ENCODE assay signal across 12 cellular contexts in the genomic region with DNA sequence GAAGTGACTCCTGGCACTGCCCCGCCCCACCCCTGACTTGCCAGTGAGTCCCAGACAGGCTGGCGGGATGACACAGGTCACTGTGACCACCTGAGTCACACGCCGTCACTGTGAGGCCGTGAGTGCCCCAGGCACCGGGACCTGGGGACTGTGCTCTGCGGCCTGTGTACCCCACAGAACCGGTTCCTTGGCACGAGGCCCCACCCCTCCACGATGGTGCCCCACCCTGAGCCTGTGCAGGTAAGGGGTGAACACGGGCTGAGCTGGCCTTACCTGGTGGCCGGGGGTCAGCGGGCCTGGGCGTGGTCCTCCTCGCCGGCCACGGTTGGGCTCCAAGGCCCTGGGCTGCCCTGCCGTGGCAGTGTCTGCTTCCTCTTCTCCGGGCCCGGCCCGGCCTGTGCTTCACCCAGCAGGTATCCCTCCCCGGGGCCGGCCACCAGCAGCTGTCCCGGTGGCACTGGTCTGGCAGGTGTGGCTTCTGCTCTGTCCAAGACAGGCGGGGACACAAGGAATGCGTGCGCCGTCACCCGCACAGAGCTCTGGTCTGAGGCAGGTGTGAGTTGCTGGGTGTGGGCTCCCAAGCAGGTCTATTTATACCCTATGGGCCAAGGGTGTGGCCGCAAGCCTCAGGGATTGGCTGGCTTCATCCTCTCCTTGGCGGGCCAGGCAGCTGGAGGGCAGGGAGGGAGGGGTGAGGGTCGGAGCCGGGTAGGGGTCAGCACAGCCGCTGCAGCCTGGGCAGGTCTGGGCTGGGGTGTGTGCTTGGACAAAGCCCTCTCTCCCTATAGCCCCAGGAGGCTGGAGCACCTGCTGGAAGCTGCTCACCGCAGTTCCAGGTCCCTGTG. TPM values are rescaled to one million over a fixed set of nuclear protein-coding genes. Genes with fewer than 3 reads are reported as not detected.
DNase-seq lines count a peak whose midpoint lies in the region; FAIRE-seq and TF ChIP-seq lines count a peak whose summit lies in the region.
"Had no signal": no experiment of that assay in that cellular context is flagged by ENCODE, and none has a peak within 500 bp of the region (broad histone marks: within the 10 kb centered on the region; RNA-seq: fewer than 3 reads in every experiment).

TSS of gene RNF223 (minus strand) at position 564 of the 845 bp plus-strand sequence. CDS start 1,740 bp downstream, outside the sequence.

- H3K4me1 Mint-ChIP-seq in nephron progenitor cell = peaks cover 25% of the 10 kb centered on the region

- TF ChIP-seq CTCF in bronchial epithelial cell (IDR thresholded peaks at IDR 0.05; ENCODE audit: insufficient read depth, low read length, severe bottlenecking) = no peak
- TF ChIP-seq CTCF in nephron progenitor cell (IDR thresholded peaks at IDR 0.05) = no peak
- TF ChIP-seq CTCF in adrenal gland (IDR thresholded peaks at IDR 0.05) = no peak

- H3K4me1 ChIP-seq in adrenal gland (replicated peaks in 1 of 2) = peaks cover 0 to 5% of the 10 kb centered on the region in 2 donors

- intact Hi-C loops in adrenal gland (cut with DNase I) = no loop called here

- no peak for TF ChIP-seq POLR2A in adrenal gland (IDR thresholded peaks at IDR 0.05)

- no peaks in the 10 kb centered on the region for H3K36me3 Mint-ChIP-seq in nephron progenitor cell (ENCODE audit: low read depth)

- H3K27me3 ChIP-seq in bronchial epithelial cell (ENCODE audit: control insufficient read depth, insufficient read depth, low read length) (no peaks in the 10 kb centered on the region), adrenal gland (peaks cover 14% of the 10 kb centered on the region)

- H3K36me3 ChIP-seq in bronchial epithelial cell (ENCODE audit: control insufficient read depth, insufficient read depth, low read length) (no peaks in the 10 kb centered on the region), adrenal gland (replicated peaks in 1 of 2) (no peaks in the 10 kb centered on the region)
- H3K36me3 ChIP-seq: brain microvascular endothelial cell, sigmoid colon had no signal

- H3K9me3 ChIP-seq in adrenal gland (replicated peaks in 1 of 3) = no peaks in the 10 kb centered on the region
- H3K9me3 ChIP-seq: sigmoid colon had no signal

- H3K9me3 Mint-ChIP-seq in nephron progenitor cell = no peaks in the 10 kb centered on the region

- H3K27ac Mint-ChIP-seq in nephron progenitor cell = no peak within 1 kb of the TSS
- H3K27ac Mint-ChIP-seq: T-helper 17 cell had no signal

- FAIRE-seq in bronchial epithelial cell (lab: Jason Lieb, UNC) = no peak

- 74 to 94% (median 78%) methylated on average over 5 to 34 of the region's 35 CpGs for WGBS in adrenal gland, 4 donors

- no peak within 1 kb of the TSS for H3K4me3 Mint-ChIP-seq in nephron progenitor cell
- H3K4me3 Mint-ChIP-seq: T-helper 17 cell had no signal

- H3K4me3 ChIP-seq in bronchial epithelial cell (ENCODE audit: low read depth, low read length) (peak within 1 kb of the TSS; percentile 28), adrenal gland (no peak within 1 kb of the TSS)
- H3K4me3 ChIP-seq: sigmoid colon had no signal

- H3K27me3 Mint-ChIP-seq in nephron progenitor cell (ENCODE audit: low read depth, poor library complexity) = peaks cover 16% of the 10 kb centered on the region

- H3K27ac ChIP-seq in adrenal gland = no peak within 1 kb of the TSS
- H3K27ac ChIP-seq: brain microvascular endothelial cell, sigmoid colon had no signal

- DNase-seq in DMS153 treated with DMSO at 0.1 percent for 48 hours (lab: John Stamatoyannopoulos, UW; ENCODE audit: unreplicated experiment) (peak; percentile 46), NCI-H128 (lab: John Stamatoyannopoulos, UW; ENCODE audit: unreplicated experiment) (peak; percentile 7), bronchial epithelial cell (ENCODE audit: low read depth) (peak; percentile 46), nephron progenitor cell (peak; percentile 12), adrenal gland (no peak), activated gamma-delta T cell treated with Interleukin-2 at 50 U/mL for 16 hours (no peak), NCI-H446 (lab: John Stamatoyannopoulos, UW) (no peak)
- DNase-seq in activated CD4-positive, alpha-beta T cell treated with anti-CD3 and anti-CD28 coated beads for 4 hours = no peak
- DNase-seq: brain microvascular endothelial cell, NCI-H2227 treated with DMSO at 0.1 percent for 48 hours had no signal

RNA-seq across cellular contexts. Expression of gene RNF223, which starts in this region (rescaled TPM):
- total RNA-seq in bronchial epithelial cell (9.0 and 14.6 TPM in 2 replicates), adrenal gland (not detected)
- under 1 TPM in 1 of 3 donors, not detected in 2; 0.03 TPM for polyA plus RNA-seq in adrenal gland
- total RNA-seq: sigmoid colon, T-helper 17 cell had no signal

Comparison
In these comparisons a context has a peak if more than half of its experiments do, and no peak if none do; other contexts are left out.
1. DNase-seq: peak in DMS153 treated with DMSO at 0.1 percent for 48 hours (single experiment), NCI-H128 (single experiment), bronchial epithelial cell (single experiment) and nephron progenitor cell (single experiment); none in activated CD4-positive, alpha-beta T cell treated with anti-CD3 and anti-CD28 coated beads for 4 hours (0 of 2), adrenal gland (0 of 7), activated gamma-delta T cell treated with Interleukin-2 at 50 U/mL for 16 hours (single experiment) and NCI-H446 (0 of 2).